Comparison of ENCODE assay signal across 1 cellular context in the genomic region with DNA sequence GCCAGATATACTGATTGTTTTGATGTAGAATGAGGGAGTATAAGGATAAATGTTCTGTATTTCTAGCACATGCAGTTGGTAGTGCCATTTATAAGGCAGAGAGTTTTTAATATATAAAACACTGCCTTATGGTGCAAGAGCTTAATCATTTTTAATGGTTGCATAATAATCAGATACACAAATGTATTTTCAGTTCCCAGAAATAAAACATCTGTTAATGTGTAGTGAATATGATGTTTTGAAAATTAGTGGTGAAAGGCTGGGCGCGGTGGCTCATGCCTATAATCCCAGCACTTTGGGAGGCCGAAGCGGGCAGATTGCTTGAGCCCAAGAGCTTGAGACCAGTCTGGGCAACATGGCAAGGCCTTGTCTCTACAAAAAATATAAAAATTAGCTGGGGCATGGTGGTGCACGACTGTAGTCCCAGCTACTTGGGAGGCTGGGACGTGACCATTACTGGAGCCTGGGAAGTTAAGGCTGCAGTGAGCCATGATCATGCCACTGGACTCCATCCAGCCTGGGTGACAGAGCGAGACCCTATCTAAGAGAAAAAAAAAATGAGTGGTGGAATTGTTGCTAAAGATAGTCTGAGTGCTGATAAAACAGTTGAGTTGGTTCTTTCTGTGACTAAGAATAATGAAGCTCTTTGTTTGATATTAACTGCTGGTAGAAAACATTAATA.
TF ChIP-seq lines count a peak whose summit lies in the region.

No MANE protein-coding gene starts in this region.

TF ChIP-seq in K562, 482 proteins besides CTCF, POLR2A, EP300 and RAD21 (continued from another document and continues in another):
- no peak for TF ChIP-seq ATF1 (CRISPR knock-in tag; IDR thresholded peaks at IDR 0.05)
- no peak for TF ChIP-seq ATF1 (tag; IDR thresholded peaks at IDR 0.05)
- TF ChIP-seq GATAD2B (IDR thresholded peaks at IDR 0.05; ENCODE audit: borderline replicate concordance) = peak; percentile 63; the same call in 1 of the 2 replicates
- TF ChIP-seq ZNF121 (CRISPR knock-in tag; conservative IDR thresholded peaks at IDR 0.05) = no peak
- TF ChIP-seq, protein P1, sequence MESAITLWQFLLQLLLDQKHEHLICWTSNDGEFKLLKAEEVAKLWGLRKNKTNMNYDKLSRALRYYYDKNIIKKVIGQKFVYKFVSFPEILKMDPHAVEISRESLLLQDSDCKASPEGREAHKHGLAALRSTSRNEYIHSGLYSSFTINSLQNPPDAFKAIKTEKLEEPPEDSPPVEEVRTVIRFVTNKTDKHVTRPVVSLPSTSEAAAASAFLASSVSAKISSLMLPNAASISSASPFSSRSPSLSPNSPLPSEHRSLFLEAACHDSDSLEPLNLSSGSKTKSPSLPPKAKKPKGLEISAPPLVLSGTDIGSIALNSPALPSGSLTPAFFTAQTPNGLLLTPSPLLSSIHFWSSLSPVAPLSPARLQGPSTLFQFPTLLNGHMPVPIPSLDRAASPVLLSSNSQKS (CRISPR knock-in tag; IDR thresholded peaks at IDR 0.05) = no peak
- TF ChIP-seq NUFIP1 (IDR thresholded peaks at IDR 0.05; ENCODE audit: partially characterized antibody) = no peak
- no peak for TF ChIP-seq OTX1 (CRISPR knock-in tag; IDR thresholded peaks at IDR 0.05)
- TF ChIP-seq CHCHD3 (CRISPR knock-in tag; IDR thresholded peaks at IDR 0.05) = no peak
- TF ChIP-seq, protein P2, sequence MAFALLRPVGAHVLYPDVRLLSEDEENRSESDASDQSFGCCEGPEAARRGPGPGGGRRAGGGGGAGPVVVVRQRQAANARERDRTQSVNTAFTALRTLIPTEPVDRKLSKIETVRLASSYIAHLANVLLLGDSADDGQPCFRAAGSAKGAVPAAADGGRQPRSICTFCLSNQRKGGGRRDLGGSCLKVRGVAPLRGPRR (CRISPR knock-in tag; IDR thresholded peaks at IDR 0.05) = no peak
- TF ChIP-seq NCOA6 (IDR thresholded peaks at IDR 0.05) = no peak
- TF ChIP-seq, protein P3, sequence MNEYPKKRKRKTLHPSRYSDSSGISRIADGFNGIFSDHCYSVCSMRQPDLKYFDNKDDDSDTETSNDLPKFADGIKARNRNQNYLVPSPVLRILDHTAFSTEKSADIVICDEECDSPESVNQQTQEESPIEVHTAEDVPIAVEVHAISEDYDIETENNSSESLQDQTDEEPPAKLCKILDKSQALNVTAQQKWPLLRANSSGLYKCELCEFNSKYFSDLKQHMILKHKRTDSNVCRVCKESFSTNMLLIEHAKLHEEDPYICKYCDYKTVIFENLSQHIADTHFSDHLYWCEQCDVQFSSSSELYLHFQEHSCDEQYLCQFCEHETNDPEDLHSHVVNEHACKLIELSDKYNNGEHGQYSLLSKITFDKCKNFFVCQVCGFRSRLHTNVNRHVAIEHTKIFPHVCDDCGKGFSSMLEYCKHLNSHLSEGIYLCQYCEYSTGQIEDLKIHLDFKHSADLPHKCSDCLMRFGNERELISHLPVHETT (CRISPR knock-in tag; conservative IDR thresholded peaks at IDR 0.05 in 1 of 2, IDR thresholded peaks at IDR 0.05 in 1 of 2) = peak in 1 of 2 experiments; percentile 70; a peak in 2 of 4 replicates
- no peak for TF ChIP-seq ZNF3 (CRISPR knock-in tag; IDR thresholded peaks at IDR 0.05)
- no peak; the same call in 1 of the 2 replicates for TF ChIP-seq POLR2AphosphoS5 (IDR thresholded peaks at IDR 0.05; ENCODE audit: control insufficient read depth, insufficient read depth, low read depth, low read length)
- TF ChIP-seq FOXM1 (IDR thresholded peaks at IDR 0.05; ENCODE audit: low read depth) = peak; percentile 41; the same call in 1 of the 2 replicates
- TF ChIP-seq FOXM1 (CRISPR knock-in tag; IDR thresholded peaks at IDR 0.05; ENCODE audit: low read depth) = no peak
- peak; percentile 31; the same call in 1 of the 2 replicates for TF ChIP-seq ZNF175 (CRISPR knock-in tag; IDR thresholded peaks at IDR 0.05; ENCODE audit: low read depth)
- no peak for TF ChIP-seq BRCA1 (IDR thresholded peaks at IDR 0.05)
- TF ChIP-seq BRCA1 (CRISPR knock-in tag; IDR thresholded peaks at IDR 0.05) = no peak
- TF ChIP-seq, protein P4, sequence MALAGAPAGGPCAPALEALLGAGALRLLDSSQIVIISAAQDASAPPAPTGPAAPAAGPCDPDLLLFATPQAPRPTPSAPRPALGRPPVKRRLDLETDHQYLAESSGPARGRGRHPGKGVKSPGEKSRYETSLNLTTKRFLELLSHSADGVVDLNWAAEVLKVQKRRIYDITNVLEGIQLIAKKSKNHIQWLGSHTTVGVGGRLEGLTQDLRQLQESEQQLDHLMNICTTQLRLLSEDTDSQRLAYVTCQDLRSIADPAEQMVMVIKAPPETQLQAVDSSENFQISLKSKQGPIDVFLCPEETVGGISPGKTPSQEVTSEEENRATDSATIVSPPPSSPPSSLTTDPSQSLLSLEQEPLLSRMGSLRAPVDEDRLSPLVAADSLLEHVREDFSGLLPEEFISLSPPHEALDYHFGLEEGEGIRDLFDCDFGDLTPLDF (CRISPR knock-in tag; IDR thresholded peaks at IDR 0.05) = no peak
- peak; percentile 44 for TF ChIP-seq HDAC3 (IDR thresholded peaks at IDR 0.05; ENCODE audit: borderline replicate concordance, partially characterized antibody)
- TF ChIP-seq TAF15 (IDR thresholded peaks at IDR 0.05; ENCODE audit: low read depth, low read length) = no peak
- TF ChIP-seq, protein P5, sequence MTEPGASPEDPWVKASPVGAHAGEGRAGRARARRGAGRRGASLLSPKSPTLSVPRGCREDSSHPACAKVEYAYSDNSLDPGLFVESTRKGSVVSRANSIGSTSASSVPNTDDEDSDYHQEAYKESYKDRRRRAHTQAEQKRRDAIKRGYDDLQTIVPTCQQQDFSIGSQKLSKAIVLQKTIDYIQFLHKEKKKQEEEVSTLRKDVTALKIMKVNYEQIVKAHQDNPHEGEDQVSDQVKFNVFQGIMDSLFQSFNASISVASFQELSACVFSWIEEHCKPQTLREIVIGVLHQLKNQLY (CRISPR knock-in tag; conservative IDR thresholded peaks at IDR 0.05) = no peak
- no peak for TF ChIP-seq ZNF778 (CRISPR knock-in tag; IDR thresholded peaks at IDR 0.05)
- no peak for TF ChIP-seq FOXP1 (CRISPR knock-in tag; IDR thresholded peaks at IDR 0.05)
- no peak for TF ChIP-seq TBP (optimal IDR thresholded peaks at IDR 0.05; ENCODE audit: low read depth, low read length)
- TF ChIP-seq, protein P6, sequence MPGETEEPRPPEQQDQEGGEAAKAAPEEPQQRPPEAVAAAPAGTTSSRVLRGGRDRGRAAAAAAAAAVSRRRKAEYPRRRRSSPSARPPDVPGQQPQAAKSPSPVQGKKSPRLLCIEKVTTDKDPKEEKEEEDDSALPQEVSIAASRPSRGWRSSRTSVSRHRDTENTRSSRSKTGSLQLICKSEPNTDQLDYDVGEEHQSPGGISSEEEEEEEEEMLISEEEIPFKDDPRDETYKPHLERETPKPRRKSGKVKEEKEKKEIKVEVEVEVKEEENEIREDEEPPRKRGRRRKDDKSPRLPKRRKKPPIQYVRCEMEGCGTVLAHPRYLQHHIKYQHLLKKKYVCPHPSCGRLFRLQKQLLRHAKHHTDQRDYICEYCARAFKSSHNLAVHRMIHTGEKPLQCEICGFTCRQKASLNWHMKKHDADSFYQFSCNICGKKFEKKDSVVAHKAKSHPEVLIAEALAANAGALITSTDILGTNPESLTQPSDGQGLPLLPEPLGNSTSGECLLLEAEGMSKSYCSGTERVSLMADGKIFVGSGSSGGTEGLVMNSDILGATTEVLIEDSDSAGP (CRISPR knock-in tag; IDR thresholded peaks at IDR 0.05) = no peak
- TF ChIP-seq EWSR1 (IDR thresholded peaks at IDR 0.05; ENCODE audit: borderline replicate concordance, low read depth, partially characterized antibody) = no peak
- TF ChIP-seq FIP1L1 (IDR thresholded peaks at IDR 0.05; ENCODE audit: low read depth, low read length, poor library complexity, severe bottlenecking) = no peak
- TF ChIP-seq, protein P7, sequence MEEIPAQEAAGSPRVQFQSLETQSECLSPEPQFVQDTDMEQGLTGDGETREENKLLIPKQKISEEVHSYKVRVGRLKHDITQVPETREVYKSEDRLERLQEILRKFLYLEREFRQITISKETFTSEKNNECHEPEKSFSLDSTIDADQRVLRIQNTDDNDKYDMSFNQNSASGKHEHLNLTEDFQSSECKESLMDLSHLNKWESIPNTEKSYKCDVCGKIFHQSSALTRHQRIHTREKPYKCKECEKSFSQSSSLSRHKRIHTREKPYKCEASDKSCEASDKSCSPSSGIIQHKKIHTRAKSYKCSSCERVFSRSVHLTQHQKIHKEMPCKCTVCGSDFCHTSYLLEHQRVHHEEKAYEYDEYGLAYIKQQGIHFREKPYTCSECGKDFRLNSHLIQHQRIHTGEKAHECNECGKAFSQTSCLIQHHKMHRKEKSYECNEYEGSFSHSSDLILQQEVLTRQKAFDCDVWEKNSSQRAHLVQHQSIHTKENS (CRISPR knock-in tag; IDR thresholded peaks at IDR 0.05) = no peak
- TF ChIP-seq, protein P8, sequence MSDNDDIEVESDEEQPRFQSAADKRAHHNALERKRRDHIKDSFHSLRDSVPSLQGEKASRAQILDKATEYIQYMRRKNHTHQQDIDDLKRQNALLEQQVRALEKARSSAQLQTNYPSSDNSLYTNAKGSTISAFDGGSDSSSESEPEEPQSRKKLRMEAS (CRISPR knock-in tag; IDR thresholded peaks at IDR 0.05) = no peak
- peak; percentile 32; the same call in 1 of the 2 replicates for TF ChIP-seq ATF7 (IDR thresholded peaks at IDR 0.05)
- TF ChIP-seq, protein P9, sequence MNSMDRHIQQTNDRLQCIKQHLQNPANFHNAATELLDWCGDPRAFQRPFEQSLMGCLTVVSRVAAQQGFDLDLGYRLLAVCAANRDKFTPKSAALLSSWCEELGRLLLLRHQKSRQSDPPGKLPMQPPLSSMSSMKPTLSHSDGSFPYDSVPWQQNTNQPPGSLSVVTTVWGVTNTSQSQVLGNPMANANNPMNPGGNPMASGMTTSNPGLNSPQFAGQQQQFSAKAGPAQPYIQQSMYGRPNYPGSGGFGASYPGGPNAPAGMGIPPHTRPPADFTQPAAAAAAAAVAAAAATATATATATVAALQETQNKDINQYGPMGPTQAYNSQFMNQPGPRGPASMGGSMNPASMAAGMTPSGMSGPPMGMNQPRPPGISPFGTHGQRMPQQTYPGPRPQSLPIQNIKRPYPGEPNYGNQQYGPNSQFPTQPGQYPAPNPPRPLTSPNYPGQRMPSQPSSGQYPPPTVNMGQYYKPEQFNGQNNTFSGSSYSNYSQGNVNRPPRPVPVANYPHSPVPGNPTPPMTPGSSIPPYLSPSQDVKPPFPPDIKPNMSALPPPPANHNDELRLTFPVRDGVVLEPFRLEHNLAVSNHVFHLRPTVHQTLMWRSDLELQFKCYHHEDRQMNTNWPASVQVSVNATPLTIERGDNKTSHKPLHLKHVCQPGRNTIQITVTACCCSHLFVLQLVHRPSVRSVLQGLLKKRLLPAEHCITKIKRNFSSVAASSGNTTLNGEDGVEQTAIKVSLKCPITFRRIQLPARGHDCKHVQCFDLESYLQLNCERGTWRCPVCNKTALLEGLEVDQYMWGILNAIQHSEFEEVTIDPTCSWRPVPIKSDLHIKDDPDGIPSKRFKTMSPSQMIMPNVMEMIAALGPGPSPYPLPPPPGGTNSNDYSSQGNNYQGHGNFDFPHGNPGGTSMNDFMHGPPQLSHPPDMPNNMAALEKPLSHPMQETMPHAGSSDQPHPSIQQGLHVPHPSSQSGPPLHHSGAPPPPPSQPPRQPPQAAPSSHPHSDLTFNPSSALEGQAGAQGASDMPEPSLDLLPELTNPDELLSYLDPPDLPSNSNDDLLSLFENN (IDR thresholded peaks at IDR 0.05; ENCODE audit: low read depth in 2 of 2, low read length in 2 of 2) = no peak
- no peak for TF ChIP-seq DMBX1 (CRISPR knock-in tag; IDR thresholded peaks at IDR 0.05; ENCODE audit: borderline replicate concordance)
- no peak for TF ChIP-seq POLR2H (tag; IDR thresholded peaks at IDR 0.05; ENCODE audit: low read depth)
- TF ChIP-seq ZC3H4 (CRISPR knock-in tag; IDR thresholded peaks at IDR 0.05; ENCODE audit: borderline replicate concordance) = no peak
- TF ChIP-seq MEF2D (tag; conservative IDR thresholded peaks at IDR 0.05; ENCODE audit: low read depth) = peak; percentile 91
- TF ChIP-seq SOX6 (IDR thresholded peaks at IDR 0.05) = peak; percentile 82
- no peak for TF ChIP-seq SRSF7 (optimal IDR thresholded peaks at IDR 0.05; ENCODE audit: low read depth, low read length)
- TF ChIP-seq HDAC8 (tag; IDR thresholded peaks at IDR 0.05) = no peak
- TF ChIP-seq CREB1 (IDR thresholded peaks at IDR 0.05) = no peak
- TF ChIP-seq CREB1 (CRISPR knock-in tag; IDR thresholded peaks at IDR 0.05) = no peak
- TF ChIP-seq, protein P10, sequence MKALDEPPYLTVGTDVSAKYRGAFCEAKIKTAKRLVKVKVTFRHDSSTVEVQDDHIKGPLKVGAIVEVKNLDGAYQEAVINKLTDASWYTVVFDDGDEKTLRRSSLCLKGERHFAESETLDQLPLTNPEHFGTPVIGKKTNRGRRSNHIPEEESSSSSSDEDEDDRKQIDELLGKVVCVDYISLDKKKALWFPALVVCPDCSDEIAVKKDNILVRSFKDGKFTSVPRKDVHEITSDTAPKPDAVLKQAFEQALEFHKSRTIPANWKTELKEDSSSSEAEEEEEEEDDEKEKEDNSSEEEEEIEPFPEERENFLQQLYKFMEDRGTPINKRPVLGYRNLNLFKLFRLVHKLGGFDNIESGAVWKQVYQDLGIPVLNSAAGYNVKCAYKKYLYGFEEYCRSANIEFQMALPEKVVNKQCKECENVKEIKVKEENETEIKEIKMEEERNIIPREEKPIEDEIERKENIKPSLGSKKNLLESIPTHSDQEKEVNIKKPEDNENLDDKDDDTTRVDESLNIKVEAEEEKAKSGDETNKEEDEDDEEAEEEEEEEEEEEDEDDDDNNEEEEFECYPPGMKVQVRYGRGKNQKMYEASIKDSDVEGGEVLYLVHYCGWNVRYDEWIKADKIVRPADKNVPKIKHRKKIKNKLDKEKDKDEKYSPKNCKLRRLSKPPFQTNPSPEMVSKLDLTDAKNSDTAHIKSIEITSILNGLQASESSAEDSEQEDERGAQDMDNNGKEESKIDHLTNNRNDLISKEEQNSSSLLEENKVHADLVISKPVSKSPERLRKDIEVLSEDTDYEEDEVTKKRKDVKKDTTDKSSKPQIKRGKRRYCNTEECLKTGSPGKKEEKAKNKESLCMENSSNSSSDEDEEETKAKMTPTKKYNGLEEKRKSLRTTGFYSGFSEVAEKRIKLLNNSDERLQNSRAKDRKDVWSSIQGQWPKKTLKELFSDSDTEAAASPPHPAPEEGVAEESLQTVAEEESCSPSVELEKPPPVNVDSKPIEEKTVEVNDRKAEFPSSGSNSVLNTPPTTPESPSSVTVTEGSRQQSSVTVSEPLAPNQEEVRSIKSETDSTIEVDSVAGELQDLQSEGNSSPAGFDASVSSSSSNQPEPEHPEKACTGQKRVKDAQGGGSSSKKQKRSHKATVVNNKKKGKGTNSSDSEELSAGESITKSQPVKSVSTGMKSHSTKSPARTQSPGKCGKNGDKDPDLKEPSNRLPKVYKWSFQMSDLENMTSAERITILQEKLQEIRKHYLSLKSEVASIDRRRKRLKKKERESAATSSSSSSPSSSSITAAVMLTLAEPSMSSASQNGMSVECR (CRISPR knock-in tag; IDR thresholded peaks at IDR 0.05) = no peak
- no peak for TF ChIP-seq SREBF1 (IDR thresholded peaks at IDR 0.05; ENCODE audit: borderline replicate concordance, low read depth, low read length)
- TF ChIP-seq PML (IDR thresholded peaks at IDR 0.05; ENCODE audit: low read length) = no peak
- TF ChIP-seq MEF2A (IDR thresholded peaks at IDR 0.05; ENCODE audit: control insufficient read depth, low read depth, low read length) = peak; percentile 82
- no peak for TF ChIP-seq SMAD2 (IDR thresholded peaks at IDR 0.05; ENCODE audit: low read depth, low read length)
- no peak for TF ChIP-seq ZNF584 (CRISPR knock-in tag; IDR thresholded peaks at IDR 0.05; ENCODE audit: low read depth)
- TF ChIP-seq RFX5 (IDR thresholded peaks at IDR 0.05; ENCODE audit: low read depth, low read length) = no peak
- no peak for TF ChIP-seq IRF2 (CRISPR knock-in tag; IDR thresholded peaks at IDR 0.05)
- no peak for TF ChIP-seq SRSF9 (IDR thresholded peaks at IDR 0.05; ENCODE audit: borderline replicate concordance, low read depth, low read length)
- no peak for TF ChIP-seq ZNF24 (IDR thresholded peaks at IDR 0.05)
